In the genomic region with DNA sequence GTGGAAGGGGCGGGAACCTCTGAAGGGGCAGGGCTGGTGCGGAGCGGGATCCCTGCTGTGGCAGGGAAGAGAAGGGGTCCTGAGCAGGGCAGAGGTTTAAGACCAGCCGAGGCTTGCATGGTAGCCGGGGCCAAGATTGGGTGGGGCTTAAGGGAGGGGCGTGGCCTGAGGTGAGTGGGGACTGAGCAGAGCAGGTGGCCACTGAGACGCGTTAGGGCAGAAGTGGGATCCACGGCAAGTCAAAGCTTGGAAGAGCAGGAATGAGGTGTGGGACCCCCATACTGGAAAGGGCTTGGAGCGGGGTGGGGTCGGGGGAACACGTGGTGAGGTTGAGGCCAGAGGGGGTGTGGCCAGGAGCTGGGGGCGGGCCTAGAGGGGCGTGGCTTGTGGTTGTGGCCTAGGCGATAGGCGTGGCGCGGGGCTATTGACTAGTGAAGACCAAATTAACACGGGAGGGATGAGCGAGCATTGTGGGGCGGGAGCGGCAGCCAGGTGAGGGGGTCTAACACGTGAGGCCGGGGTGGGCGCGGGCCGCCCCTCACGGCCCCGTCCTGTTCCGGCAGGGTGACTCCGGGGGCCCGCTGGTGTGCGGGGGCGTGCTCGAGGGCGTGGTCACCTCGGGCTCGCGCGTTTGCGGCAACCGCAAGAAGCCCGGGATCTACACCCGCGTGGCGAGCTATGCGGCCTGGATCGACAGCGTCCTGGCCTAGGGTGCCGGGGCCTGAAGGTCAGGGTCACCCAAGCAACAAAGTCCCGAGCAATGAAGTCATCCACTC, we compare ENCODE assay signal across 9 cellular contexts. TPM values are rescaled to one million over a fixed set of nuclear protein-coding genes. Genes with fewer than 3 reads are reported as not detected.
A peak's percentile ranks its signal among the peaks of the same experiment; 100 is the strongest.
DNase-seq lines count a peak whose midpoint lies in the region; ATAC-seq, FAIRE-seq and TF ChIP-seq lines count a peak whose summit lies in the region.
"Had no signal": no experiment of that assay in that cellular context is flagged by ENCODE, and none has a peak within 500 bp of the region (broad histone marks: within the 10 kb centered on the region; RNA-seq: fewer than 3 reads in every experiment).

No MANE protein-coding gene starts in this region.

- TF ChIP-seq POLR2A in HepG2 (IDR thresholded peaks at IDR 0.05; ENCODE audit: insufficient read depth in 1 of 2, low read depth in 2 of 2, low read length in 2 of 2): no peak

- CTCF ChIA-PET in HEK293T (lab: Yijun Ruan, JAX) (no interaction called here), HepG2 (lab: Yijun Ruan, JAX; ENCODE audit: low intra/inter-chr PET ratio, low total read pairs) (no interaction called here)

- WGBS in HepG2 (ENCODE audit: low lambda C conversion rate): 86% methylated on average over 39 of the region's 51 CpGs

- H3K4me2 ChIP-seq in HepG2 (ENCODE audit: low read depth, low read length): no peak overlapping the region

- H3K36me3 ChIP-seq in WERI-Rb-1 (peaks cover 12% of the 10 kb centered on the region), brain microvascular endothelial cell (replicated peaks) (peaks cover 3% of the 10 kb centered on the region), HepG2 (replicated peaks in 1 of 2; ENCODE audit: control insufficient read depth in 1 of 2, insufficient read depth in 2 of 2, low read length in 2 of 2) (0 out of 5 replicates have a peak, but pooled peaks cover 0 to 2% of the 10 kb centered on the region in 2 experiments)

- H3K9me3 ChIP-seq in WERI-Rb-1 (ENCODE audit: severe bottlenecking) (no peaks in the 10 kb centered on the region), HepG2 (ENCODE audit: low read length) (no peaks in the 10 kb centered on the region)

- TF ChIP-seq EP300 in HepG2 (IDR thresholded peaks at IDR 0.05; ENCODE audit: low read depth in 2 of 2, low read length in 2 of 2): no peak
- no peak for TF ChIP-seq EP300 in HepG2 (CRISPR knock-in tag; IDR thresholded peaks at IDR 0.05; ENCODE audit: borderline replicate concordance)

- no peak overlapping the region for H3K27ac ChIP-seq in WERI-Rb-1
- no peak overlapping the region for H3K27ac ChIP-seq in brain microvascular endothelial cell
- H3K27ac ChIP-seq in HepG2 (ENCODE audit: extremely low read length, insufficient read depth, low read length): no peak overlapping the region

- no peak overlapping the region for H3K9ac ChIP-seq in HepG2 (ENCODE audit: insufficient read depth, low read depth, low read length)

- H4K20me1 ChIP-seq in HepG2 (ENCODE audit: insufficient read depth, low read length): no peaks in the 10 kb centered on the region

- in situ Hi-C loops in brain microvascular endothelial cell (cut with HindIII; ENCODE audit: low pct_ligation_motif_present, low sequenced_read_pairs) (no loop called here), HepG2 (cut with HindIII; ENCODE audit: extremely low pct_ligation_motif_present, low pct_unique_long_range_greater_than_20kb) (loop anchor here (5.0 to 10.0 kb wide), 2 partner anchors 55 to 122 kb away; a partner anchor contains a TSS)

- peak; percentile 10; the same call in 2 of the 3 replicates for ATAC-seq in HepG2
- ATAC-seq in HG02973 (IDR thresholded peaks at IDR 0.05; ENCODE audit: unreplicated experiment): no peak
- no peak for ATAC-seq in GM19324 (IDR thresholded peaks at IDR 0.05; ENCODE audit: low FRiP score, unreplicated experiment)

- intact Hi-C loops in HepG2 (cut with micrococcal nuclease; ENCODE audit: unreplicated experiment): loop anchor here (2.0 kb wide), 1 partner anchor 54 kb away; a partner anchor contains a TSS

- TF ChIP-seq RAD21 in HepG2 (CRISPR knock-in tag; IDR thresholded peaks at IDR 0.05): no peak

- TF ChIP-seq CTCF in WERI-Rb-1 (IDR thresholded peaks at IDR 0.05; ENCODE audit: low read depth, low read length) (no peak), brain microvascular endothelial cell (IDR thresholded peaks at IDR 0.05; ENCODE audit: low read depth, low read length, missing control alignments) (no peak), HepG2 (CRISPR knock-in tag; IDR thresholded peaks at IDR 0.05) (no peak)

- H3K27me3 ChIP-seq in WERI-Rb-1 (ENCODE audit: insufficient read depth, low read depth, severe bottlenecking) (no peaks in the 10 kb centered on the region), brain microvascular endothelial cell (replicated peaks) (peaks cover 4% of the 10 kb centered on the region), HepG2 (ENCODE audit: control insufficient read depth in 1 of 2, insufficient read depth in 2 of 2, low read length in 2 of 2) (no peaks in the 10 kb centered on the region)

- H3K79me2 ChIP-seq in HepG2 (ENCODE audit: insufficient read depth, low read length): no peaks in the 10 kb centered on the region

- H3K4me3 ChIP-seq in WERI-Rb-1 (ENCODE audit: low read depth, low read length): no peak overlapping the region
- no peak overlapping the region for H3K4me3 ChIP-seq in brain microvascular endothelial cell (ENCODE audit: low read depth, low read length)
- H3K4me3 ChIP-seq in HepG2 (replicated peaks in 1 of 3; ENCODE audit: insufficient read depth in 1 of 3, low read depth in 2 of 3, low read length in 3 of 3): no peak overlapping the region

- H2AFZ ChIP-seq in HepG2 (ENCODE audit: low read length): no peak overlapping the region

- DNase-seq in HEK293T (ENCODE audit: extremely low spot score) (peak; percentile 51), WERI-Rb-1 (peak; percentile 46), brain microvascular endothelial cell (peak; percentile 26), HepG2 (ENCODE audit: low spot score) (no peak)
- peak; percentile 66 for DNase-seq in stimulated activated CD8-positive, alpha-beta memory T cell treated with anti-CD3 and anti-CD28 coated beads, Interleukin-7, amount 100 ng/mL, for 24 hours (ENCODE audit: low read depth)

- H3K4me1 ChIP-seq in HepG2 (ENCODE audit: insufficient read depth, low read length): peaks cover 19% of the 10 kb centered on the region

- POLR2A ChIA-PET in HEK293T (lab: Yijun Ruan, JAX): no interaction called here
- POLR2A ChIA-PET in HepG2 (lab: Yijun Ruan, JAX): interaction anchor here (1.0 kb wide), 1 partner anchor 39 kb away, joined by 3 read pairs; no protein-coding TSS in a partner anchor

- FAIRE-seq in HepG2 (lab: Jason Lieb, UNC): no peak

- no TSS peak for BruUV-seq in HepG2 (replicated peaks; lab: Mats Ljungman, UMichigan)

RNA-seq across cellular contexts. Expression of a gene that starts 3.3 kb away (rescaled TPM):
- 3.6 and 4.6 TPM in 2 replicates for total RNA-seq in HepG2 (2016; rRNA removed; fragmentation: Illumina TruSeq; extraction: Trizol)
- 1.4 and 2.7 TPM in 2 replicates for total RNA-seq in HepG2 (2016; cell fraction: cytosol; rRNA removed; fragmentation: Illumina TruSeq; extraction: Trizol; ENCODE audit: low read depth)
- 3.4 and 3.9 TPM in 2 replicates for total RNA-seq in HepG2 (2016; cell fraction: insoluble cytoplasmic fraction; rRNA removed; fragmentation: Illumina TruSeq; extraction: Trizol)
- 1.8 and 2.7 TPM in 2 replicates for total RNA-seq in HepG2 (2016; cell fraction: membrane; rRNA removed; fragmentation: Illumina TruSeq; extraction: Trizol)
- 1.0 and 1.7 TPM in 2 replicates for total RNA-seq in HepG2 (2016; cell fraction: nucleus; rRNA removed; fragmentation: Illumina TruSeq; extraction: Trizol)
- polyA plus RNA-seq in HepG2 (2011; rRNA removed): 2.3 and 3.9 TPM in 2 replicates
- 3.0 and 8.4 TPM in 2 replicates for polyA plus RNA-seq in HepG2 (2011; cell fraction: cytosol; rRNA removed)
- polyA plus RNA-seq in HepG2 (2011; cell fraction: nucleus; rRNA removed): 5.1 and 6.2 TPM in 2 replicates
- polyA plus RNA-seq in HepG2 (2012): 3.4 and 4.4 TPM in 2 replicates
- polyA plus RNA-seq in HepG2 (2016; cell fraction: cytosol; fragmentation: Illumina TruSeq; extraction: Trizol; ENCODE audit: low read depth): 1.7 TPM in 2 replicates
- polyA plus RNA-seq in HepG2 (2016; cell fraction: insoluble cytoplasmic fraction; fragmentation: Illumina TruSeq; extraction: Trizol; ENCODE audit: low read depth): 2.4 and 5.1 TPM in 2 replicates
- polyA plus RNA-seq in HepG2 (2016; cell fraction: membrane; fragmentation: Illumina TruSeq; extraction: Trizol; ENCODE audit: low read depth): 1.2 and 1.9 TPM in 2 replicates
- 2.7 and 3.3 TPM in 2 replicates for polyA plus RNA-seq in HepG2 (2016; cell fraction: nucleus; fragmentation: Illumina TruSeq; extraction: Trizol; ENCODE audit: insufficient read depth, low read depth)
- polyA minus RNA-seq in HepG2 (2011; rRNA and poly(A)+ RNA removed; ENCODE audit: low replicate concordance): 4.8 TPM in 2 replicates
- 1.9 and 2.3 TPM in 2 replicates for polyA minus RNA-seq in HepG2 (2011; cell fraction: cytosol; rRNA and poly(A)+ RNA removed)
- 0.75 and 1.9 TPM in 2 replicates for polyA minus RNA-seq in HepG2 (2011; cell fraction: nucleus; rRNA and poly(A)+ RNA removed)

RNA-seq across cellular contexts. Expression of a gene that starts 10.6 kb away (rescaled TPM):
- not detected in 2 replicates for total RNA-seq in HepG2 (2016; rRNA removed; fragmentation: Illumina TruSeq; extraction: Trizol)
- not detected in 2 replicates for total RNA-seq in HepG2 (2016; cell fraction: cytosol; rRNA removed; fragmentation: Illumina TruSeq; extraction: Trizol; ENCODE audit: low read depth)
- not detected in 2 replicates for total RNA-seq in HepG2 (2016; cell fraction: insoluble cytoplasmic fraction; rRNA removed; fragmentation: Illumina TruSeq; extraction: Trizol)
- not detected in 2 replicates for total RNA-seq in HepG2 (2016; cell fraction: membrane; rRNA removed; fragmentation: Illumina TruSeq; extraction: Trizol)
- total RNA-seq in HepG2 (2016; cell fraction: nucleus; rRNA removed; fragmentation: Illumina TruSeq; extraction: Trizol): not detected in 2 replicates
- polyA plus RNA-seq in HepG2 (2011; rRNA removed): not detected in 2 replicates
- polyA plus RNA-seq in HepG2 (2011; cell fraction: cytosol; rRNA removed): not detected in 2 replicates
- polyA plus RNA-seq in HepG2 (2011; cell fraction: nucleus; rRNA removed): not detected in 2 replicates
- polyA plus RNA-seq in HepG2 (2012): not detected in 2 replicates
- not detected in 2 replicates for polyA plus RNA-seq in HepG2 (2016; cell fraction: cytosol; fragmentation: Illumina TruSeq; extraction: Trizol; ENCODE audit: low read depth)
- polyA plus RNA-seq in HepG2 (2016; cell fraction: insoluble cytoplasmic fraction; fragmentation: Illumina TruSeq; extraction: Trizol; ENCODE audit: low read depth): not detected in 2 replicates
- not detected in 2 replicates for polyA plus RNA-seq in HepG2 (2016; cell fraction: membrane; fragmentation: Illumina TruSeq; extraction: Trizol; ENCODE audit: low read depth)
- polyA plus RNA-seq in HepG2 (2016; cell fraction: nucleus; fragmentation: Illumina TruSeq; extraction: Trizol; ENCODE audit: insufficient read depth, low read depth): not detected in 2 replicates
- not detected in 2 replicates for polyA minus RNA-seq in HepG2 (2011; rRNA and poly(A)+ RNA removed; ENCODE audit: low replicate concordance)
- polyA minus RNA-seq in HepG2 (2011; cell fraction: cytosol; rRNA and poly(A)+ RNA removed): not detected in 2 replicates
- not detected in 2 replicates for polyA minus RNA-seq in HepG2 (2011; cell fraction: nucleus; rRNA and poly(A)+ RNA removed)
- total RNA-seq: T-helper 1 cell treated with Interleukin-12 subunit alpha and Interleukin-12 subunit beta and Interleukin-4 antibody, amounts not matched to agents 30 ng/mL and 1 ng/mL, for 36 hours had no signal

RNA-seq across cellular contexts. Expression of a gene that starts 21.9 kb away (rescaled TPM):
- total RNA-seq in HepG2 (2016; rRNA removed; fragmentation: Illumina TruSeq; extraction: Trizol): not detected in 2 replicates
- total RNA-seq in HepG2 (2016; cell fraction: cytosol; rRNA removed; fragmentation: Illumina TruSeq; extraction: Trizol; ENCODE audit: low read depth): not detected in 2 replicates
- total RNA-seq in HepG2 (2016; cell fraction: insoluble cytoplasmic fraction; rRNA removed; fragmentation: Illumina TruSeq; extraction: Trizol): not detected in 2 replicates
- not detected in 2 replicates for total RNA-seq in HepG2 (2016; cell fraction: membrane; rRNA removed; fragmentation: Illumina TruSeq; extraction: Trizol)
- not detected in 2 replicates for total RNA-seq in HepG2 (2016; cell fraction: nucleus; rRNA removed; fragmentation: Illumina TruSeq; extraction: Trizol)
- polyA plus RNA-seq in HepG2 (2011; rRNA removed): 0.10 TPM in 1 of 2 replicates, not detected in the other
- polyA plus RNA-seq in HepG2 (2011; cell fraction: cytosol; rRNA removed): 0.17 TPM in 1 of 2 replicates, not detected in the other
- 0.14 and 0.16 TPM in 2 replicates for polyA plus RNA-seq in HepG2 (2011; cell fraction: nucleus; rRNA removed)
- not detected in 2 replicates for polyA plus RNA-seq in HepG2 (2012)
- polyA plus RNA-seq in HepG2 (2016; cell fraction: cytosol; fragmentation: Illumina TruSeq; extraction: Trizol; ENCODE audit: low read depth): not detected in 2 replicates
- polyA plus RNA-seq in HepG2 (2016; cell fraction: insoluble cytoplasmic fraction; fragmentation: Illumina TruSeq; extraction: Trizol; ENCODE audit: low read depth): not detected in 2 replicates
- polyA plus RNA-seq in HepG2 (2016; cell fraction: membrane; fragmentation: Illumina TruSeq; extraction: Trizol; ENCODE audit: low read depth): not detected in 2 replicates
- not detected in 2 replicates for polyA plus RNA-seq in HepG2 (2016; cell fraction: nucleus; fragmentation: Illumina TruSeq; extraction: Trizol; ENCODE audit: insufficient read depth, low read depth)
- 0.14 TPM in 1 of 2 replicates, not detected in the other for polyA minus RNA-seq in HepG2 (2011; rRNA and poly(A)+ RNA removed; ENCODE audit: low replicate concordance)
- not detected in 2 replicates for polyA minus RNA-seq in HepG2 (2011; cell fraction: cytosol; rRNA and poly(A)+ RNA removed)
- not detected in 2 replicates for polyA minus RNA-seq in HepG2 (2011; cell fraction: nucleus; rRNA and poly(A)+ RNA removed)
- total RNA-seq: subcutaneous adipose tissue; T-helper 1 cell treated with Interleukin-12 subunit alpha and Interleukin-12 subunit beta and Interleukin-4 antibody, amounts not matched to agents 30 ng/mL and 1 ng/mL, for 36 hours had no signal

RNA-seq across cellular contexts. Expression of a gene that starts 30.3 kb away (rescaled TPM):
- total RNA-seq in HepG2 (2016; rRNA removed; fragmentation: Illumina TruSeq; extraction: Trizol): 14.8 and 18.4 TPM in 2 replicates
- total RNA-seq in HepG2 (2016; cell fraction: cytosol; rRNA removed; fragmentation: Illumina TruSeq; extraction: Trizol; ENCODE audit: low read depth): 6.4 and 6.7 TPM in 2 replicates
- 14.0 and 16.4 TPM in 2 replicates for total RNA-seq in HepG2 (2016; cell fraction: insoluble cytoplasmic fraction; rRNA removed; fragmentation: Illumina TruSeq; extraction: Trizol)
- total RNA-seq in HepG2 (2016; cell fraction: membrane; rRNA removed; fragmentation: Illumina TruSeq; extraction: Trizol): 12.3 and 14.3 TPM in 2 replicates
- total RNA-seq in HepG2 (2016; cell fraction: nucleus; rRNA removed; fragmentation: Illumina TruSeq; extraction: Trizol): 11.3 and 13.2 TPM in 2 replicates
- polyA plus RNA-seq in HepG2 (2011; rRNA removed): 13.3 and 16.9 TPM in 2 replicates
- polyA plus RNA-seq in HepG2 (2011; cell fraction: cytosol; rRNA removed): 17.9 and 30.0 TPM in 2 replicates
- polyA plus RNA-seq in HepG2 (2011; cell fraction: nucleus; rRNA removed): 45.6 and 56.5 TPM in 2 replicates
- 19.2 and 24.7 TPM in 2 replicates for polyA plus RNA-seq in HepG2 (2012)
- polyA plus RNA-seq in HepG2 (2016; cell fraction: cytosol; fragmentation: Illumina TruSeq; extraction: Trizol; ENCODE audit: low read depth): 7.2 and 8.1 TPM in 2 replicates
- polyA plus RNA-seq in HepG2 (2016; cell fraction: insoluble cytoplasmic fraction; fragmentation: Illumina TruSeq; extraction: Trizol; ENCODE audit: low read depth): 21.8 and 29.1 TPM in 2 replicates
- 15.5 and 16.0 TPM in 2 replicates for polyA plus RNA-seq in HepG2 (2016; cell fraction: membrane; fragmentation: Illumina TruSeq; extraction: Trizol; ENCODE audit: low read depth)
- polyA plus RNA-seq in HepG2 (2016; cell fraction: nucleus; fragmentation: Illumina TruSeq; extraction: Trizol; ENCODE audit: insufficient read depth, low read depth): 24.9 and 32.1 TPM in 2 replicates
- polyA minus RNA-seq in HepG2 (2011; rRNA and poly(A)+ RNA removed; ENCODE audit: low replicate concordance): 17.7 and 77.2 TPM in 2 replicates
- 45.1 and 51.0 TPM in 2 replicates for polyA minus RNA-seq in HepG2 (2011; cell fraction: cytosol; rRNA and poly(A)+ RNA removed)
- polyA minus RNA-seq in HepG2 (2011; cell fraction: nucleus; rRNA and poly(A)+ RNA removed): 14.5 and 15.0 TPM in 2 replicates

RNA-seq across cellular contexts. Expression of a gene that starts 30.6 kb away (rescaled TPM):
- under 0.01 TPM in 1 of 2 replicates, not detected in the other for total RNA-seq in HepG2 (2016; rRNA removed; fragmentation: Illumina TruSeq; extraction: Trizol)
- total RNA-seq in HepG2 (2016; cell fraction: cytosol; rRNA removed; fragmentation: Illumina TruSeq; extraction: Trizol; ENCODE audit: low read depth): under 0.01 TPM in 2 replicates
- total RNA-seq in HepG2 (2016; cell fraction: insoluble cytoplasmic fraction; rRNA removed; fragmentation: Illumina TruSeq; extraction: Trizol): under 0.01 TPM in 1 of 2 replicates, not detected in the other
- under 0.01 TPM in 1 of 2 replicates, not detected in the other for total RNA-seq in HepG2 (2016; cell fraction: membrane; rRNA removed; fragmentation: Illumina TruSeq; extraction: Trizol)
- total RNA-seq in HepG2 (2016; cell fraction: nucleus; rRNA removed; fragmentation: Illumina TruSeq; extraction: Trizol): not detected in 2 replicates
- polyA plus RNA-seq in HepG2 (2011; rRNA removed): not detected in 2 replicates
- polyA plus RNA-seq in HepG2 (2011; cell fraction: cytosol; rRNA removed): not detected in 2 replicates
- not detected in 2 replicates for polyA plus RNA-seq in HepG2 (2011; cell fraction: nucleus; rRNA removed)
- polyA plus RNA-seq in HepG2 (2012): not detected in 2 replicates
- polyA plus RNA-seq in HepG2 (2016; cell fraction: cytosol; fragmentation: Illumina TruSeq; extraction: Trizol; ENCODE audit: low read depth): not detected in 2 replicates
- not detected in 2 replicates for polyA plus RNA-seq in HepG2 (2016; cell fraction: insoluble cytoplasmic fraction; fragmentation: Illumina TruSeq; extraction: Trizol; ENCODE audit: low read depth)
- not detected in 2 replicates for polyA plus RNA-seq in HepG2 (2016; cell fraction: membrane; fragmentation: Illumina TruSeq; extraction: Trizol; ENCODE audit: low read depth)
- polyA plus RNA-seq in HepG2 (2016; cell fraction: nucleus; fragmentation: Illumina TruSeq; extraction: Trizol; ENCODE audit: insufficient read depth, low read depth): not detected in 2 replicates
- polyA minus RNA-seq in HepG2 (2011; rRNA and poly(A)+ RNA removed; ENCODE audit: low replicate concordance): under 0.01 TPM in 1 of 2 replicates, not detected in the other
- under 0.01 TPM in 1 of 2 replicates, not detected in the other for polyA minus RNA-seq in HepG2 (2011; cell fraction: cytosol; rRNA and poly(A)+ RNA removed)
- polyA minus RNA-seq in HepG2 (2011; cell fraction: nucleus; rRNA and poly(A)+ RNA removed): not detected in 2 replicates
- total RNA-seq: subcutaneous adipose tissue; T-helper 1 cell treated with Interleukin-12 subunit alpha and Interleukin-12 subunit beta and Interleukin-4 antibody, amounts not matched to agents 30 ng/mL and 1 ng/mL, for 36 hours had no signal
